ENCODE assay signal across 1 cellular context in the genomic region with DNA sequence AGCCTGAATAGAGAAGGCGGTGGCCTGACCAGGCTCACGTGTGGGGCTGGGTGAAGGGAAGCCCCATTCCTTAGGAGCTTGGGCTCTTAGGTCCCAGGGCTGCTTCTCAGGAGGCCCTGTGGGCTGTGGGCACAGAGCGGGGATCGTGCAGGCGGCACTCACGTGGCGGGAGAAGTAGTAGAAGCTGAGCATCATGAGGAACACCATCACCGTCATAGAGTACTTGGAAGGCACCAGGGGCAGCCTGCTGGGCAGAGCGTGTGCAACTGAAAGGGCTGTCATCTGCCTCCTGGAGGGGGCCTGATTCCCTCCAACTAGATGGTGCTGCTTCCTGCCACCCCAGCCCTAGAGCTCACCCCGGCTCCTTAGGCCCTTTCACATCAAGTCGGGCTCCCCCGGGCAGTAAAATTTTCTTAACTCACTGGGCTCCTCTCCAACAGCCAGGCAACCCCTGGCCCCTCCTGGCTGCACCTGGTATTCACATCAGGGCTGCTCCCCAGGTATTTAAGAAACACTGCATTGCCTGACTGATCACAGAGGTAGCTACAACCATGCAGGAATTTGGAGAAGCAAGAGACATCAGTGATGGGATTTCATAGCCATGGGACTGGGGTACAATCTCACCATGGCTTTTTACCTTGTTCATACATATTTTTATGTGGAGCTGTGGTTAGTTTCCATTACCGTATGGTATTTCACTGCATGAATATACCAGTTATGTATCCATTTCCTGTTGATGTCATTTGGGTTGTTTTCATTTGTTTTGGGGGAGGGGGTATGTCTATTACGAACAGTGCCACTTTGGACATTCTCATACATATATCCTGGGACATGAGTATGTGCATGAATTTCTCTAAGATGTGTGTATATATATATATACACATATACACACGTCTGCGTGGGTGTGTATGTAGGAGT.
TF ChIP-seq lines count a peak whose summit lies in the region.

No MANE protein-coding gene starts in this region.

TF ChIP-seq in IMR-90, 13 proteins besides CTCF, POLR2A, EP300 and RAD21:
- TF ChIP-seq CHD1 (IDR thresholded peaks at IDR 0.05; ENCODE audit: low read depth, low read length) (no peak), CEBPB (IDR thresholded peaks at IDR 0.05; ENCODE audit: low read depth, low read length) (no peak)
